Comparison of ENCODE assay signal across 29 cellular contexts in genomic region chr7:144791488-144791887, GRCh38.
"Had no signal": no experiment of that assay in that cellular context is flagged by ENCODE, and none has a peak within 500 bp of the region (broad histone marks: within the 10 kb centered on the region; RNA-seq: fewer than 3 reads in every experiment).

No MANE protein-coding gene starts in this region.

- H3K4me1 Mint-ChIP-seq: activated CD8-positive, alpha-beta memory T cell treated with anti-CD3 and anti-CD28 coated beads, Interleukin-2, amount 10 ng/mL, durations not matched to agents 7 days and 5 days; activated naive CD8-positive, alpha-beta T cell treated with anti-CD3 and anti-CD28 coated beads, Interleukin-2, amount 10 ng/mL, durations not matched to agents 7 days and 5 days; brain had no signal

- H3K27ac ChIP-seq: ascending aorta, cardiac muscle cell, colonic mucosa, epithelial cell of prostate, esophagus squamous epithelium had no signal

- ATAC-seq: activated CD4-positive, alpha-beta T cell treated with anti-CD3 and anti-CD28 coated beads for 36 hours; activated CD8-positive, alpha-beta memory T cell treated with anti-CD3 and anti-CD28 coated beads, Interleukin-2, amount 10 ng/mL, durations not matched to agents 7 days and 5 days; activated CD8-positive, alpha-beta T cell treated with anti-CD3 and anti-CD28 coated beads, Interleukin-2, amount 10 ng/mL, durations not matched to agents 7 days and 5 days; activated naive CD4-positive, alpha-beta T cell treated with anti-CD3 and anti-CD28 coated beads, Interleukin-2, amount 50 U/mL, for 72 hours; T-helper 17 cell had no signal

- H3K27ac Mint-ChIP-seq: activated CD4-positive, alpha-beta memory T cell treated with anti-CD3 and anti-CD28 coated beads for 36 hours; activated CD4-positive, alpha-beta T cell treated with anti-CD3 and anti-CD28 coated beads for 36 hours; activated CD4-positive, alpha-beta T cell treated with anti-CD3 and anti-CD28 coated beads, Interleukin-2, amount 10 ng/mL, durations not matched to agents 24 days and 14 days; activated CD8-positive, alpha-beta memory T cell treated with anti-CD3 and anti-CD28 coated beads, Interleukin-2, amount 10 ng/mL, durations not matched to agents 7 days and 5 days; activated CD8-positive, alpha-beta T cell treated with anti-CD3 and anti-CD28 coated beads, Interleukin-2, amount 10 ng/mL, durations not matched to agents 7 days and 5 days; activated naive CD4-positive, alpha-beta T cell treated with anti-CD3 and anti-CD28 coated beads, Interleukin-2, amount 50 U/mL, for 72 hours; activated naive CD8-positive, alpha-beta T cell treated with anti-CD3 and anti-CD28 coated beads, Interleukin-2, amount 10 ng/mL, durations not matched to agents 7 days and 5 days; activated T-helper 2 cell treated with anti-CD3 and anti-CD28 coated beads, Interferon-gamma antibody, Interleukin-2, Interleukin-4, amounts not matched to agents 10 μg/mL and 5 μg/mL and 100 μg/mL, durations not matched to agents 14 hours and 24 hours and 36 hours; brain; T-helper 17 cell; T-helper 2 cell treated with Interferon-gamma antibody and Interleukin-4, amounts not matched to agents 5 μg/mL and 100 μg/mL, for 36 hours had no signal

- H3K4me3 Mint-ChIP-seq: activated CD4-positive, alpha-beta memory T cell treated with anti-CD3 and anti-CD28 coated beads for 36 hours; activated CD4-positive, alpha-beta T cell treated with anti-CD3 and anti-CD28 coated beads for 36 hours; activated CD4-positive, alpha-beta T cell treated with anti-CD3 and anti-CD28 coated beads, Interleukin-2, amount 10 ng/mL, durations not matched to agents 24 days and 14 days; activated CD8-positive, alpha-beta memory T cell treated with anti-CD3 and anti-CD28 coated beads, Interleukin-2, amount 10 ng/mL, durations not matched to agents 7 days and 5 days; activated CD8-positive, alpha-beta T cell treated with anti-CD3 and anti-CD28 coated beads, Interleukin-2, amount 10 ng/mL, durations not matched to agents 7 days and 5 days; activated naive CD4-positive, alpha-beta T cell treated with anti-CD3 and anti-CD28 coated beads, Interleukin-2, amount 10 ng/mL, durations not matched to agents 7 days and 5 days; activated naive CD8-positive, alpha-beta T cell treated with anti-CD3 and anti-CD28 coated beads, Interleukin-2, amount 10 ng/mL, durations not matched to agents 7 days and 5 days; brain; T-helper 17 cell; T-helper 2 cell treated with Interferon-gamma antibody and Interleukin-4, amounts not matched to agents 5 μg/mL and 100 μg/mL, for 36 hours had no signal

- H3K36me3 ChIP-seq: ascending aorta, breast epithelium, cardiac muscle cell, colonic mucosa, esophagus squamous epithelium had no signal

- H3K4me1 ChIP-seq: breast epithelium, colonic mucosa, esophagus squamous epithelium had no signal

- H3K27me3 Mint-ChIP-seq: activated CD4-positive, alpha-beta memory T cell treated with anti-CD3 and anti-CD28 coated beads for 36 hours; activated CD4-positive, alpha-beta T cell treated with anti-CD3 and anti-CD28 coated beads for 36 hours; activated CD4-positive, alpha-beta T cell treated with anti-CD3 and anti-CD28 coated beads, Interleukin-2, amount 10 ng/mL, durations not matched to agents 24 days and 14 days; activated CD8-positive, alpha-beta memory T cell treated with anti-CD3 and anti-CD28 coated beads, Interleukin-2, amount 10 ng/mL, durations not matched to agents 7 days and 5 days; activated naive CD4-positive, alpha-beta T cell treated with anti-CD3 and anti-CD28 coated beads, Interleukin-2, amount 10 ng/mL, durations not matched to agents 7 days and 5 days; activated naive CD8-positive, alpha-beta T cell treated with anti-CD3 and anti-CD28 coated beads, Interleukin-2, amount 10 ng/mL, durations not matched to agents 7 days and 5 days; T-helper 17 cell had no signal

- H3K9me3 ChIP-seq: ascending aorta, breast epithelium, colonic mucosa, esophagus squamous epithelium had no signal

- H3K9me3 Mint-ChIP-seq: activated CD4-positive, alpha-beta memory T cell treated with anti-CD3 and anti-CD28 coated beads for 36 hours; activated CD4-positive, alpha-beta T cell treated with anti-CD3 and anti-CD28 coated beads, Interleukin-2, amount 10 ng/mL, durations not matched to agents 24 days and 14 days; activated naive CD4-positive, alpha-beta T cell treated with anti-CD3 and anti-CD28 coated beads, Interleukin-2, amount 10 ng/mL, durations not matched to agents 7 days and 5 days; activated naive CD4-positive, alpha-beta T cell treated with anti-CD3 and anti-CD28 coated beads, Interleukin-2, amount 50 U/mL, for 72 hours; activated T-helper 2 cell treated with anti-CD3 and anti-CD28 coated beads, Interferon-gamma antibody, Interleukin-2, Interleukin-4, amounts not matched to agents 10 μg/mL and 5 μg/mL and 100 μg/mL, durations not matched to agents 14 hours and 24 hours and 36 hours; brain; T-helper 2 cell treated with Interferon-gamma antibody and Interleukin-4, amounts not matched to agents 5 μg/mL and 100 μg/mL, for 36 hours had no signal

- H3K4me3 ChIP-seq: ascending aorta, breast epithelium, cardiac muscle cell, colonic mucosa, esophagus squamous epithelium had no signal

- H3K36me3 Mint-ChIP-seq: activated CD4-positive, alpha-beta memory T cell treated with anti-CD3 and anti-CD28 coated beads for 36 hours; activated naive CD4-positive, alpha-beta T cell treated with anti-CD3 and anti-CD28 coated beads, Interleukin-2, amount 10 ng/mL, durations not matched to agents 7 days and 5 days; brain had no signal

- H3K27me3 ChIP-seq: ascending aorta, breast epithelium, cardiac muscle cell, colonic mucosa, esophagus squamous epithelium had no signal

- DNase-seq: activated CD4-positive, alpha-beta memory T cell treated with anti-CD3 and anti-CD28 coated beads for 36 hours; activated CD4-positive, alpha-beta T cell treated with anti-CD3 and anti-CD28 coated beads for 36 hours; activated CD4-positive, alpha-beta T cell treated with anti-CD3 and anti-CD28 coated beads, Interleukin-2, amount 10 ng/mL, durations not matched to agents 24 days and 14 days; activated CD4-positive, CD25-positive, alpha-beta regulatory T cell; activated CD4-positive, CD25-positive, alpha-beta regulatory T cell treated with anti-CD3 and anti-CD28 coated beads, Interleukin-2, amount 50 U/mL, for 72 hours; activated CD8-positive, alpha-beta memory T cell treated with anti-CD3 and anti-CD28 coated beads, Interleukin-2, amount 10 ng/mL, durations not matched to agents 7 days and 5 days; activated CD8-positive, alpha-beta memory T cell treated with anti-CD3 and anti-CD28 coated beads, Interleukin-2, amount 50 U/mL, for 4 hours; activated CD8-positive, alpha-beta T cell treated with anti-CD3 and anti-CD28 coated beads, Interleukin-2, amount 10 ng/mL, durations not matched to agents 7 days and 5 days; activated effector memory CD4-positive, alpha-beta T cell treated with anti-CD3 and anti-CD28 coated beads, Interleukin-2, amount 50 U/mL, for 16 hours; activated naive CD4-positive, alpha-beta T cell treated with anti-CD3 and anti-CD28 coated beads, Interleukin-2, amount 10 ng/mL, durations not matched to agents 7 days and 5 days; activated naive CD8-positive, alpha-beta T cell treated with anti-CD3 and anti-CD28 coated beads, Interleukin-2, amount 10 ng/mL, durations not matched to agents 7 days and 5 days; activated T-cell treated with anti-CD3 and anti-CD28 coated beads, Interleukin-2, amount 50 U/mL, for 1 hour; central memory CD4-positive, alpha-beta T cell; cerebellar nuclear complex; colonic mucosa; effector CD8-positive, alpha-beta T cell; esophagus squamous epithelium; foreskin melanocyte; head of caudate nucleus; T-helper 1 cell; T-helper 17 cell had no signal
